ENCODE assay signal across 15 cellular contexts in genomic region chrX:12469296-12469695, GRCh38.
"Had no signal": no experiment of that assay in that cellular context is flagged by ENCODE, and none has a peak within 500 bp of the region (broad histone marks: within the 10 kb centered on the region; RNA-seq: fewer than 3 reads in every experiment).

No MANE protein-coding gene starts in this region.

- H3K27me3 ChIP-seq: left lung had no signal

- H3K4me1 Mint-ChIP-seq: activated CD4-positive, alpha-beta memory T cell treated with anti-CD3 and anti-CD28 coated beads, Interleukin-2, amount 10 ng/mL, durations not matched to agents 7 days and 5 days; activated naive CD4-positive, alpha-beta T cell treated with anti-CD3 and anti-CD28 coated beads, Interleukin-2, amount 50 U/mL, for 24 hours; naive thymus-derived CD8-positive, alpha-beta T cell; stimulated activated memory B cell treated with anti-CD40 and anti-IgM and Interleukin-4, amounts not matched to agents 10 μg/mL and 1 μg/mL and 100 μg/mL, for 72 hours had no signal

- DNase-seq: activated CD4-positive, alpha-beta memory T cell treated with anti-CD3 and anti-CD28 coated beads, Interleukin-2, amount 10 ng/mL, durations not matched to agents 7 days and 5 days; activated effector memory CD4-positive, alpha-beta T cell treated with anti-CD3 and anti-CD28 coated beads, Interleukin-2, amount 50 U/mL, for 16 hours; activated T-cell treated with anti-CD3 and anti-CD28 coated beads, Interleukin-2, amount 50 U/mL, for 4 hours; adrenal gland; cortex of kidney; effector CD8-positive, alpha-beta T cell; islet precursor cell; mucosa of descending colon; naive thymus-derived CD8-positive, alpha-beta T cell; pancreas; WERI-Rb-1 had no signal

- H3K9me3 Mint-ChIP-seq: activated CD4-positive, alpha-beta memory T cell treated with anti-CD3 and anti-CD28 coated beads, Interleukin-2, amount 10 ng/mL, durations not matched to agents 7 days and 5 days; activated naive CD4-positive, alpha-beta T cell treated with anti-CD3 and anti-CD28 coated beads, Interleukin-2, amount 50 U/mL, for 24 hours; activated T-cell treated with anti-CD3 and anti-CD28 coated beads, Interleukin-2, amount 50 U/mL, for 4 hours; stimulated activated memory B cell treated with anti-CD40 and anti-IgM and Interleukin-4, amounts not matched to agents 10 μg/mL and 1 μg/mL and 100 μg/mL, for 72 hours had no signal

- FAIRE-seq: pancreas had no signal

- H3K27ac Mint-ChIP-seq: activated CD4-positive, alpha-beta memory T cell treated with anti-CD3 and anti-CD28 coated beads, Interleukin-2, amount 10 ng/mL, durations not matched to agents 7 days and 5 days; activated naive CD4-positive, alpha-beta T cell treated with anti-CD3 and anti-CD28 coated beads, Interleukin-2, amount 50 U/mL, for 24 hours; brain; naive thymus-derived CD8-positive, alpha-beta T cell; stimulated activated memory B cell treated with anti-CD40 and anti-IgM and Interleukin-4, amounts not matched to agents 10 μg/mL and 1 μg/mL and 100 μg/mL, for 72 hours had no signal

- H3K4me3 Mint-ChIP-seq: activated CD4-positive, alpha-beta memory T cell treated with anti-CD3 and anti-CD28 coated beads, Interleukin-2, amount 10 ng/mL, durations not matched to agents 7 days and 5 days; activated naive CD4-positive, alpha-beta T cell treated with anti-CD3 and anti-CD28 coated beads, Interleukin-2, amount 50 U/mL, for 24 hours; activated T-cell treated with anti-CD3 and anti-CD28 coated beads, Interleukin-2, amount 50 U/mL, for 4 hours; brain; naive thymus-derived CD8-positive, alpha-beta T cell; stimulated activated memory B cell treated with anti-CD40 and anti-IgM and Interleukin-4, amounts not matched to agents 10 μg/mL and 1 μg/mL and 100 μg/mL, for 72 hours had no signal

- H3K4me1 ChIP-seq: adrenal gland, left lung, pancreas had no signal

- H3K4me3 ChIP-seq: adrenal gland, left lung, mucosa of descending colon, pancreas had no signal

- H3K9me3 ChIP-seq: adrenal gland, left lung, mucosa of descending colon, pancreas had no signal

- H3K27ac ChIP-seq: adrenal gland, left lung, pancreas, WERI-Rb-1 had no signal

- H3K27me3 Mint-ChIP-seq: activated CD4-positive, alpha-beta memory T cell treated with anti-CD3 and anti-CD28 coated beads, Interleukin-2, amount 10 ng/mL, durations not matched to agents 7 days and 5 days had no signal

- H3K36me3 ChIP-seq: adrenal gland, left lung, pancreas, WERI-Rb-1 had no signal

- H3K36me3 Mint-ChIP-seq: activated naive CD4-positive, alpha-beta T cell treated with anti-CD3 and anti-CD28 coated beads, Interleukin-2, amount 50 U/mL, for 24 hours; brain; naive thymus-derived CD8-positive, alpha-beta T cell; stimulated activated memory B cell treated with anti-CD40 and anti-IgM and Interleukin-4, amounts not matched to agents 10 μg/mL and 1 μg/mL and 100 μg/mL, for 72 hours had no signal

- ATAC-seq: activated T-cell treated with anti-CD3 and anti-CD28 coated beads, Interleukin-2, amount 50 U/mL, for 4 hours; left lung; mucosa of descending colon; naive thymus-derived CD8-positive, alpha-beta T cell; pancreas; stimulated activated memory B cell treated with anti-CD40 and anti-IgM and Interleukin-4, amounts not matched to agents 10 μg/mL and 1 μg/mL and 100 μg/mL, for 72 hours had no signal
